ENCODE assay signal across 10 cellular contexts in genomic region chr3:20125912-20126311, GRCh38.
DNase-seq lines count a peak whose midpoint lies in the region; ATAC-seq and TF ChIP-seq lines count a peak whose summit lies in the region.
"Had no signal": no experiment of that assay in that cellular context is flagged by ENCODE, and none has a peak within 500 bp of the region (broad histone marks: within the 10 kb centered on the region; RNA-seq: fewer than 3 reads in every experiment).

No MANE protein-coding gene starts in this region.

- no peaks in the 10 kb centered on the region for H3K27me3 ChIP-seq in mammary epithelial cell (ENCODE audit: insufficient read depth, low read length)

- H3K79me2 ChIP-seq in mammary epithelial cell (ENCODE audit: insufficient read depth, low read length) = no peaks in the 10 kb centered on the region

- H2AFZ ChIP-seq in mammary epithelial cell (ENCODE audit: low read depth, low read length) = no peak overlapping the region

- 88% methylated on average over 10 of the region's 10 CpGs for WGBS in mammary epithelial cell (ENCODE audit: low coverage, missing lambda C conversion rate)

- no peak overlapping the region for H3K4me2 ChIP-seq in mammary epithelial cell (ENCODE audit: insufficient read depth, low read depth, low read length)

- H3K36me3 ChIP-seq in mammary epithelial cell (ENCODE audit: insufficient read depth, low read length) = no peaks in the 10 kb centered on the region

- ATAC-seq in GM18498 (IDR thresholded peaks at IDR 0.05; ENCODE audit: unreplicated experiment) = peak; percentile 100
- peak; percentile 100 for ATAC-seq in GM21529 (IDR thresholded peaks at IDR 0.05; ENCODE audit: unreplicated experiment)
- peak; percentile 99 for ATAC-seq in HG03558 (IDR thresholded peaks at IDR 0.05; ENCODE audit: extremely low read depth, unreplicated experiment)
- ATAC-seq: left colon, Panc1 had no signal

- H3K9ac ChIP-seq in mammary epithelial cell (ENCODE audit: insufficient read depth, low read length) = no peak overlapping the region

- no peak overlapping the region for H3K4me3 ChIP-seq in mammary epithelial cell (replicated peaks in 1 of 3; ENCODE audit: insufficient read depth in 1 of 3, low read depth in 2 of 3, low read length in 3 of 3)

- intact Hi-C loops in mammary epithelial cell (cut with micrococcal nuclease) = no loop called here

- CTCF ChIA-PET in mammary epithelial cell (lab: Charles Lee; ENCODE audit: low non-redundant PET) = no interaction called here

- no peak for TF ChIP-seq CTCF in mammary epithelial cell (conservative IDR thresholded peaks at IDR 0.05 in 1 of 2, IDR thresholded peaks at IDR 0.05 in 1 of 2; ENCODE audit: extremely low read depth in 1 of 2, insufficient read depth in 1 of 2, low read depth in 1 of 2, low read length in 2 of 2)

- in situ Hi-C loops in mammary epithelial cell (cut with MboI; ENCODE audit: low sequenced_read_pairs in 2 of 2) = no loop called here

- no peaks in the 10 kb centered on the region for H4K20me1 ChIP-seq in mammary epithelial cell (ENCODE audit: insufficient read depth, low read length)

- BruUV-seq in mammary epithelial cell (replicated peaks; lab: Mats Ljungman, UMichigan) = no TSS peak

- H3K4me1 ChIP-seq in mammary epithelial cell (ENCODE audit: insufficient read depth, low read length) = no peaks in the 10 kb centered on the region

- no peak overlapping the region for H3K27ac ChIP-seq in mammary epithelial cell (ENCODE audit: insufficient read depth, low read depth, low read length)

- peak; percentile 63 for DNase-seq in globus pallidus (ENCODE audit: low spot score)
- no peak for DNase-seq in glomerular visceral epithelial cell (ENCODE audit: extremely low spot score)
- no peak for DNase-seq in NCI-H345 treated with DMSO at 0.1 percent for 48 hours (lab: John Stamatoyannopoulos, UW; ENCODE audit: unreplicated experiment)
- DNase-seq in UCSD-AML1 (lab: John Stamatoyannopoulos, UW; ENCODE audit: unreplicated experiment) = no peak
- no peak for DNase-seq in mammary epithelial cell
- DNase-seq: left colon had no signal

- H3K9me3 ChIP-seq in mammary epithelial cell (replicated peaks; ENCODE audit: insufficient read depth, low read length) = no peaks in the 10 kb centered on the region

- dilution Hi-C loops in mammary epithelial cell (cut with HindIII; ENCODE audit: low sequenced_read_pairs) = no loop called here
